1 cellular context compared by ENCODE assay signal in genomic region chr4:8009710-8010534, GRCh38.
TF ChIP-seq lines count a peak whose summit lies in the region.

No MANE protein-coding gene starts in this region.

TF ChIP-seq in HepG2, 621 proteins besides CTCF, POLR2A, EP300 and RAD21 (continued from another document and continues in another):
- TF ChIP-seq SKIL (CRISPR knock-in tag; IDR thresholded peaks at IDR 0.05; ENCODE audit: borderline replicate concordance) = no peak
- no peak for TF ChIP-seq ZNF430 (CRISPR knock-in tag; IDR thresholded peaks at IDR 0.05)
- TF ChIP-seq ZNF644 (CRISPR knock-in tag; IDR thresholded peaks at IDR 0.05; ENCODE audit: low read depth) = peak; percentile 71; the same call in 1 of the 2 replicates
- no peak for TF ChIP-seq ZNF83 (CRISPR knock-in tag; IDR thresholded peaks at IDR 0.05; ENCODE audit: borderline replicate concordance)
- TF ChIP-seq TSC22D2 (CRISPR knock-in tag; IDR thresholded peaks at IDR 0.05; ENCODE audit: borderline replicate concordance) = no peak
- no peak for TF ChIP-seq MED1 (CRISPR knock-in tag; IDR thresholded peaks at IDR 0.05)
- no peak for TF ChIP-seq ZNF260 (CRISPR knock-in tag; IDR thresholded peaks at IDR 0.05; ENCODE audit: borderline replicate concordance, low read depth)
- no peak for TF ChIP-seq ZNF709 (CRISPR knock-in tag; IDR thresholded peaks at IDR 0.05)
- TF ChIP-seq THAP11 (CRISPR knock-in tag; IDR thresholded peaks at IDR 0.05) = no peak
- TF ChIP-seq NRL (CRISPR knock-in tag; IDR thresholded peaks at IDR 0.05; ENCODE audit: borderline replicate concordance) = no peak
- no peak for TF ChIP-seq TOE1 (CRISPR knock-in tag; IDR thresholded peaks at IDR 0.05)
- TF ChIP-seq ZNF577 (CRISPR knock-in tag; IDR thresholded peaks at IDR 0.05; ENCODE audit: borderline replicate concordance, low read depth) = no peak
- no peak for TF ChIP-seq GATAD1 (CRISPR knock-in tag; IDR thresholded peaks at IDR 0.05)
- no peak for TF ChIP-seq CBX1 (IDR thresholded peaks at IDR 0.05; ENCODE audit: low read depth)
- no peak for TF ChIP-seq ZNF251 (CRISPR knock-in tag; IDR thresholded peaks at IDR 0.05)
- 0 out of 2 replicates have a peak, but pooled peaks have one; percentile 19 for TF ChIP-seq ZGPAT (CRISPR knock-in tag; IDR thresholded peaks at IDR 0.05)
- no peak for TF ChIP-seq TEF (CRISPR knock-in tag; IDR thresholded peaks at IDR 0.05)
- no peak for TF ChIP-seq PHF8 (CRISPR knock-in tag; IDR thresholded peaks at IDR 0.05)
- TF ChIP-seq ZNF3 (CRISPR knock-in tag; IDR thresholded peaks at IDR 0.05) = no peak
- TF ChIP-seq RXRA (CRISPR knock-in tag; IDR thresholded peaks at IDR 0.05) = no peak
- TF ChIP-seq ZBTB46 (CRISPR knock-in tag; IDR thresholded peaks at IDR 0.05; ENCODE audit: borderline replicate concordance) = no peak
- TF ChIP-seq RBM22 (optimal IDR thresholded peaks at IDR 0.05; ENCODE audit: low read length) = no peak
- TF ChIP-seq SP5 (CRISPR knock-in tag; IDR thresholded peaks at IDR 0.05; ENCODE audit: borderline replicate concordance, low read depth) = no peak
- TF ChIP-seq ZNF280D (CRISPR knock-in tag; IDR thresholded peaks at IDR 0.05) = no peak
- no peak for TF ChIP-seq ZKSCAN5 (CRISPR knock-in tag; IDR thresholded peaks at IDR 0.05)
- TF ChIP-seq ZNF839 (CRISPR knock-in tag; IDR thresholded peaks at IDR 0.05; ENCODE audit: borderline replicate concordance) = no peak
- TF ChIP-seq POGK (CRISPR knock-in tag; conservative IDR thresholded peaks at IDR 0.05) = no peak
- no peak for TF ChIP-seq RFX3 (CRISPR knock-in tag; IDR thresholded peaks at IDR 0.05)
- TF ChIP-seq SMYD3 (CRISPR knock-in tag; IDR thresholded peaks at IDR 0.05) = no peak
- TF ChIP-seq ZNF629 (CRISPR knock-in tag; conservative IDR thresholded peaks at IDR 0.05) = peak; percentile 98
- no peak for TF ChIP-seq GMEB2 (CRISPR knock-in tag; IDR thresholded peaks at IDR 0.05; ENCODE audit: low read depth)
- TF ChIP-seq SP2 (CRISPR knock-in tag; IDR thresholded peaks at IDR 0.05) = no peak
- no peak for TF ChIP-seq CENPX (CRISPR knock-in tag; IDR thresholded peaks at IDR 0.05)
- TF ChIP-seq ZNF205 (CRISPR knock-in tag; IDR thresholded peaks at IDR 0.05) = no peak
- no peak for TF ChIP-seq SPEN (CRISPR knock-in tag; IDR thresholded peaks at IDR 0.05; ENCODE audit: low read depth)
- TF ChIP-seq ARID4A (CRISPR knock-in tag; IDR thresholded peaks at IDR 0.05; ENCODE audit: borderline replicate concordance) = no peak
- no peak; the same call in 1 of the 2 replicates for TF ChIP-seq FOSL2 (CRISPR knock-in tag; IDR thresholded peaks at IDR 0.05)
- no peak for TF ChIP-seq ZNF460 (CRISPR knock-in tag; IDR thresholded peaks at IDR 0.05; ENCODE audit: borderline replicate concordance)
- TF ChIP-seq ZNF296 (CRISPR knock-in tag; conservative IDR thresholded peaks at IDR 0.05) = no peak
- no peak for TF ChIP-seq HNRNPUL1 (IDR thresholded peaks at IDR 0.05; ENCODE audit: low read depth, low read length)
- no peak for TF ChIP-seq ZBTB33 (CRISPR knock-in tag; IDR thresholded peaks at IDR 0.05)
- TF ChIP-seq ZNF652 (CRISPR knock-in tag; IDR thresholded peaks at IDR 0.05; ENCODE audit: borderline replicate concordance, low read depth) = no peak
- no peak for TF ChIP-seq SSRP1 (CRISPR knock-in tag; IDR thresholded peaks at IDR 0.05)
- no peak for TF ChIP-seq HMG20A (CRISPR knock-in tag; IDR thresholded peaks at IDR 0.05; ENCODE audit: borderline replicate concordance)
- no peak for TF ChIP-seq SIX4 (CRISPR knock-in tag; IDR thresholded peaks at IDR 0.05)
- no peak for TF ChIP-seq KDM5A (IDR thresholded peaks at IDR 0.05; ENCODE audit: borderline replicate concordance, low read length)
- TF ChIP-seq ZBTB38 (CRISPR knock-in tag; IDR thresholded peaks at IDR 0.05) = no peak
- no peak for TF ChIP-seq FOXO1 (CRISPR knock-in tag; IDR thresholded peaks at IDR 0.05)
- TF ChIP-seq MYNN (CRISPR knock-in tag; IDR thresholded peaks at IDR 0.05; ENCODE audit: low read depth) = no peak
- no peak for TF ChIP-seq ZNF383 (CRISPR knock-in tag; IDR thresholded peaks at IDR 0.05; ENCODE audit: borderline replicate concordance)
